In the genomic region with DNA sequence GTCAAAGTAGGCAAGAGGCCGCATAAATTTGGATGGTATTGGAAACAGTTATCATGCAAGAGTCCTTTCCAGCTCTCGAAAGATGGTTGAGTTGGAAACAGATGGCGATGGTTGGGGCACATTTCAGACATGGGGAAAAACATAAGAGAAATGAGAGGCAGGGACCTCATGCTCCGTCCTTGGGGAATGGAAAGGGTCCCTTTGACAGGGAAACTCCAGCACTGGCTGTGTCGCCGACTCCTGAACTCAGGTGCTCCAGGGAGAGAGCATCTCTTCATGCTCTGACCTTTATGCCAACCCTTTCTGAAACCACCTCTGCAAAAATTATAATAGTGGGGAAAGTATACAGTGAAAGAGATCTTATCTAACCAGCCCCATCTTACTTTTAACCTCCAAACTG, we compare ENCODE assay signal across 19 cellular contexts. TPM values are rescaled to one million over a fixed set of nuclear protein-coding genes. Genes with fewer than 3 reads are reported as not detected.
DNase-seq lines count a peak whose midpoint lies in the region; ATAC-seq and TF ChIP-seq lines count a peak whose summit lies in the region.
"Had no signal": no experiment of that assay in that cellular context is flagged by ENCODE, and none has a peak within 500 bp of the region (broad histone marks: within the 10 kb centered on the region; RNA-seq: fewer than 3 reads in every experiment).

No MANE protein-coding gene starts in this region.

- no peaks in the 10 kb centered on the region for H3K27me3 ChIP-seq in colonic mucosa
- H3K27me3 ChIP-seq in osteoblast (ENCODE audit: insufficient read depth, low read length) = no peaks in the 10 kb centered on the region
- no peaks in the 10 kb centered on the region for H3K27me3 ChIP-seq in tibial artery
- no peaks in the 10 kb centered on the region for H3K27me3 ChIP-seq in WERI-Rb-1 (ENCODE audit: insufficient read depth, low read depth, severe bottlenecking)

- H3K4me1 ChIP-seq in colonic mucosa = no peaks in the 10 kb centered on the region
- H3K4me1 ChIP-seq in osteoblast (ENCODE audit: insufficient read depth, low read length) = peaks cover 52% of the 10 kb centered on the region
- peaks cover 0 to 69% (median 43%) of the 10 kb centered on the region in 4 donors for H3K4me1 ChIP-seq in tibial artery

- H3K79me2 ChIP-seq in osteoblast (ENCODE audit: insufficient read depth, low read length) = no peaks in the 10 kb centered on the region

- TF ChIP-seq CTCF in colonic mucosa (IDR thresholded peaks at IDR 0.05) = no peak
- no peak for TF ChIP-seq CTCF in osteoblast (IDR thresholded peaks at IDR 0.05; ENCODE audit: extremely low read depth, low read depth, low read length)
- no peak for TF ChIP-seq CTCF in tibial artery (IDR thresholded peaks at IDR 0.05)
- no peak for TF ChIP-seq CTCF in WERI-Rb-1 (IDR thresholded peaks at IDR 0.05; ENCODE audit: low read depth, low read length)

- H3K4me1 Mint-ChIP-seq in activated CD4-positive, alpha-beta T cell treated with anti-CD3 and anti-CD28 coated beads, Interleukin-2, amount 10 ng/mL, durations not matched to agents 24 days and 14 days = peaks cover 17% of the 10 kb centered on the region

- peak overlapping the region; percentile 47 for H3K27ac ChIP-seq in colonic mucosa
- H3K27ac ChIP-seq in osteoblast (ENCODE audit: low read depth, low read length) = peak overlapping the region; percentile 99
- peak overlapping the region; percentile 90 to 97 for H3K27ac ChIP-seq in tibial artery
- H3K27ac ChIP-seq in WERI-Rb-1 = no peak overlapping the region
- H3K27ac ChIP-seq: HL-60 had no signal

- H3K36me3 Mint-ChIP-seq in activated CD4-positive, alpha-beta T cell treated with anti-CD3 and anti-CD28 coated beads, Interleukin-2, amount 10 ng/mL, durations not matched to agents 24 days and 14 days (ENCODE audit: low read depth) = no peaks in the 10 kb centered on the region

- no peak overlapping the region for H3K4me3 ChIP-seq in colonic mucosa
- peak overlapping the region; percentile 28 for H3K4me3 ChIP-seq in osteoblast (ENCODE audit: insufficient read depth, low read length)
- no peak overlapping the region for H3K4me3 ChIP-seq in tibial artery
- H3K4me3 ChIP-seq in WERI-Rb-1 (ENCODE audit: low read depth, low read length) = no peak overlapping the region
- H3K4me3 ChIP-seq: pancreas had no signal

- DNase-seq in activated CD4-positive, alpha-beta T cell treated with anti-CD3 and anti-CD28 coated beads, Interleukin-2, amount 10 ng/mL, durations not matched to agents 24 days and 14 days = no peak
- no peak for DNase-seq in activated CD4-positive, alpha-beta T cell treated with anti-CD3 and anti-CD28 coated beads, Interleukin-2, amount 50 U/mL, for 1 hour
- DNase-seq in colonic mucosa (no peak), osteoblast (ENCODE audit: insufficient read length, low spot score, missing footprints) (no peak), tibial artery (peak in 1 of 2 donors; percentile 58), WERI-Rb-1 (no peak)
- DNase-seq: activated CD4-positive, alpha-beta T cell treated with anti-CD3 and anti-CD28 coated beads, Interleukin-2, amount 10 ng/mL, durations not matched to agents 7 days and 5 days; caudate nucleus; NCI-H187 treated with DMSO at 0.1 percent for 48 hours; NCI-H524 treated with DMSO at 0.1 percent for 48 hours; RPMI8226; stimulated activated CD4-positive, alpha-beta T cell treated with anti-CD3 and anti-CD28 coated beads, Interleukin-4, amount 100 ng/mL, for 1 hour; T-helper 17 cell had no signal

- peaks cover 30% of the 10 kb centered on the region for H3K9me3 Mint-ChIP-seq in activated CD4-positive, alpha-beta T cell treated with anti-CD3 and anti-CD28 coated beads, Interleukin-2, amount 10 ng/mL, durations not matched to agents 24 days and 14 days
- H3K9me3 Mint-ChIP-seq: stimulated activated effector memory CD8-positive, alpha-beta T cell treated with anti-CD3 and anti-CD28 coated beads, Interleukin-12 subunit alpha, Interleukin-12 subunit beta, amount 100 ng/mL, for 72 hours had no signal

- peak overlapping the region; percentile 11 for H3K27ac Mint-ChIP-seq in activated CD4-positive, alpha-beta T cell treated with anti-CD3 and anti-CD28 coated beads, Interleukin-2, amount 10 ng/mL, durations not matched to agents 24 days and 14 days
- H3K27ac Mint-ChIP-seq: activated CD4-positive, alpha-beta T cell treated with anti-CD3 and anti-CD28 coated beads, Interleukin-2, amount 10 ng/mL, durations not matched to agents 7 days and 5 days; memory B cell; stimulated activated effector memory CD8-positive, alpha-beta T cell treated with anti-CD3 and anti-CD28 coated beads, Interleukin-12 subunit alpha, Interleukin-12 subunit beta, amount 100 ng/mL, for 72 hours; T-helper 17 cell had no signal

- H4K20me1 ChIP-seq in osteoblast (ENCODE audit: insufficient read depth, low read length) = no peaks in the 10 kb centered on the region

- ATAC-seq in HG02610 (IDR thresholded peaks at IDR 0.05; ENCODE audit: unreplicated experiment) (no peak), HG03439 (IDR thresholded peaks at IDR 0.05; ENCODE audit: unreplicated experiment) (no peak)

- no peak overlapping the region for H3K4me3 Mint-ChIP-seq in activated CD4-positive, alpha-beta T cell treated with anti-CD3 and anti-CD28 coated beads, Interleukin-2, amount 10 ng/mL, durations not matched to agents 24 days and 14 days
- H3K4me3 Mint-ChIP-seq: activated CD4-positive, alpha-beta T cell treated with anti-CD3 and anti-CD28 coated beads, Interleukin-2, amount 10 ng/mL, durations not matched to agents 7 days and 5 days; memory B cell; stimulated activated effector memory CD8-positive, alpha-beta T cell treated with anti-CD3 and anti-CD28 coated beads, Interleukin-12 subunit alpha, Interleukin-12 subunit beta, amount 100 ng/mL, for 72 hours; T-helper 17 cell had no signal

- H3K4me2 ChIP-seq in osteoblast (ENCODE audit: insufficient read depth, low read length) = peak overlapping the region; percentile 47

- H3K36me3 ChIP-seq in colonic mucosa (no peaks in the 10 kb centered on the region), osteoblast (ENCODE audit: insufficient read depth, low read length) (no peaks in the 10 kb centered on the region), tibial artery (no peaks in the 10 kb centered on the region), WERI-Rb-1 (no peaks in the 10 kb centered on the region)
- H3K36me3 ChIP-seq: pancreas had no signal

- H3K9me3 ChIP-seq in colonic mucosa (no peaks in the 10 kb centered on the region), osteoblast (ENCODE audit: low read depth, low read length) (no peaks in the 10 kb centered on the region), tibial artery (peaks cover 0 to 5% (median 0%) of the 10 kb centered on the region in 3 donors), WERI-Rb-1 (ENCODE audit: severe bottlenecking) (peaks cover 46% of the 10 kb centered on the region)
- H3K9me3 ChIP-seq: pancreas had no signal

- intact Hi-C loops in activated CD4-positive, alpha-beta T cell treated with anti-CD3 and anti-CD28 coated beads, Interleukin-2, amount 10 ng/mL, durations not matched to agents 24 days and 14 days (cut with micrococcal nuclease) = no loop called here
- intact Hi-C loops in colonic mucosa (cut with DNase I) (no loop called here), tibial artery (cut with DNase I; ENCODE audit: low total_unique reads) (no loop called here)

- no peak overlapping the region for H3K9ac ChIP-seq in colonic mucosa (ENCODE audit: low read depth in 2 of 2, low read length in 2 of 2)

- peaks cover 9% of the 10 kb centered on the region for H3K27me3 Mint-ChIP-seq in activated CD4-positive, alpha-beta T cell treated with anti-CD3 and anti-CD28 coated beads, Interleukin-2, amount 10 ng/mL, durations not matched to agents 24 days and 14 days

- no peak overlapping the region for H2AFZ ChIP-seq in osteoblast (ENCODE audit: low read length)

RNA-seq across cellular contexts. Expression of a gene that starts 36.8 kb away (rescaled TPM):
- 2.0 and 2.3 TPM in 2 replicates for total RNA-seq in activated CD4-positive, alpha-beta T cell treated with anti-CD3 and anti-CD28 coated beads, Interleukin-2, amount 10 ng/mL, durations not matched to agents 24 days and 14 days
- 100 to 1,000 TPM in 1 of 2 donors, 10 to 100 TPM in 1; 55.7 to 190 TPM for total RNA-seq in colonic mucosa
- 1,184 and 1,265 TPM in 2 replicates for total RNA-seq in osteoblast

Comparison
In these comparisons a context has a peak if more than half of its experiments do, and no peak if none do; other contexts are left out.
1. RNA of a gene that starts 36.8 kb away (total RNA-seq): 1,184 to 1,265 TPM in osteoblast and 55.7 to 190 TPM in colonic mucosa; 2.0 to 2.3 TPM in activated CD4-positive, alpha-beta T cell treated with anti-CD3 and anti-CD28 coated beads, Interleukin-2, amount 10 ng/mL, durations not matched to agents 24 days and 14 days; every median in the first group is over 10 times any median in the second.